In the genomic region with DNA sequence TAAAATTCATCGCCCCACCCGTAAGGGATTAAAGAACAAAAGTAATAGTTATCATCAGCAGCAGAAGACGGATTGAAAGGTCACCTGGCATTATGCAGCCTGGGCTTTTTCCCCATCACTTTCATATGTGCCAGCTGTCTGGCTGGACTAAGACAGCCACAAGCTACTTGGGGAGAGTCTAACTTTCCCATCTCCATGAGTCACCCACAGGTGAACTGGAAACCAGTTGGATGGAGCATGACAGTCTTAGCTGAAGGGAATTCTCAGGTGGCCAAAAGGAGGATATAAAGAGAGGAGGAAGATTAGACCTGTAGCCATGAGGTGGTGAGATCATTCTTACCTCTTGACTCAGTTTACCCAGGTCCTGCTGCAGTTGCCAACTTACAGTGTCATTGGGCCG, we compare ENCODE assay signal across 28 cellular contexts. TPM values are rescaled to one million over a fixed set of nuclear protein-coding genes. Genes with fewer than 3 reads are reported as not detected.
"Had no signal": no experiment of that assay in that cellular context is flagged by ENCODE, and none has a peak within 500 bp of the region (broad histone marks: within the 10 kb centered on the region; RNA-seq: fewer than 3 reads in every experiment).

No MANE protein-coding gene starts in this region.

- H3K36me3 ChIP-seq: ascending aorta had no signal

- H3K9me3 ChIP-seq: ascending aorta had no signal

- H3K27ac Mint-ChIP-seq: activated B cell treated with CpG ODN at 0.5 μM for 24 hours; activated CD8-positive, alpha-beta T cell treated with anti-CD3 and anti-CD28 coated beads, Interleukin-2, amount 10 ng/mL, durations not matched to agents 7 days and 5 days; activated naive CD4-positive, alpha-beta T cell treated with anti-CD3 and anti-CD28 coated beads, Interleukin-2, amount 10 ng/mL, durations not matched to agents 7 days and 5 days; activated naive CD8-positive, alpha-beta T cell; activated T-cell treated with anti-CD3 and anti-CD28 coated beads, Interleukin-2, amount 50 U/mL, for 24 hours; activated T-helper 2 cell treated with anti-CD3 and anti-CD28 coated beads, Interferon-gamma antibody, Interleukin-2, Interleukin-4, amounts not matched to agents 10 μg/mL and 5 μg/mL and 100 μg/mL, durations not matched to agents 14 hours and 24 hours and 36 hours had no signal

- H3K27ac ChIP-seq: ascending aorta, VCaP had no signal

- H3K27me3 ChIP-seq: ascending aorta had no signal

- H3K4me1 Mint-ChIP-seq: activated B cell treated with CpG ODN at 0.5 μM for 24 hours; activated naive CD4-positive, alpha-beta T cell treated with anti-CD3 and anti-CD28 coated beads, Interleukin-2, amount 10 ng/mL, durations not matched to agents 7 days and 5 days had no signal

- H3K9me3 Mint-ChIP-seq: activated B cell treated with CpG ODN at 0.5 μM for 24 hours; activated naive CD4-positive, alpha-beta T cell treated with anti-CD3 and anti-CD28 coated beads, Interleukin-2, amount 10 ng/mL, durations not matched to agents 7 days and 5 days; activated T-cell treated with anti-CD3 and anti-CD28 coated beads, Interleukin-2, amount 50 U/mL, for 24 hours; activated T-helper 2 cell treated with anti-CD3 and anti-CD28 coated beads, Interferon-gamma antibody, Interleukin-2, Interleukin-4, amounts not matched to agents 10 μg/mL and 5 μg/mL and 100 μg/mL, durations not matched to agents 14 hours and 24 hours and 36 hours had no signal

- H3K4me3 Mint-ChIP-seq: activated B cell treated with CpG ODN at 0.5 μM for 24 hours; activated CD8-positive, alpha-beta T cell treated with anti-CD3 and anti-CD28 coated beads, Interleukin-2, amount 10 ng/mL, durations not matched to agents 7 days and 5 days; activated naive CD4-positive, alpha-beta T cell treated with anti-CD3 and anti-CD28 coated beads, Interleukin-2, amount 10 ng/mL, durations not matched to agents 7 days and 5 days; activated naive CD8-positive, alpha-beta T cell; activated T-cell treated with anti-CD3 and anti-CD28 coated beads, Interleukin-2, amount 50 U/mL, for 24 hours had no signal

- H3K36me3 Mint-ChIP-seq: activated naive CD4-positive, alpha-beta T cell treated with anti-CD3 and anti-CD28 coated beads, Interleukin-2, amount 10 ng/mL, durations not matched to agents 7 days and 5 days; activated naive CD8-positive, alpha-beta T cell had no signal

- H3K4me3 ChIP-seq: ascending aorta had no signal

- H3K4me1 ChIP-seq: ascending aorta had no signal

- ATAC-seq: activated CD8-positive, alpha-beta T cell treated with anti-CD3 and anti-CD28 coated beads, Interleukin-2, amount 10 ng/mL, durations not matched to agents 7 days and 5 days had no signal

- DNase-seq: activated B cell treated with CpG ODN at 0.5 μM for 24 hours; activated CD4-positive, alpha-beta T cell treated with anti-CD3 and anti-CD28 coated beads for 48 hours; activated CD4-positive, CD25-positive, alpha-beta regulatory T cell treated with anti-CD3 and anti-CD28 coated beads, Interleukin-2, amount 50 U/mL, for 72 hours; activated CD8-positive, alpha-beta T cell treated with anti-CD3 and anti-CD28 coated beads, Interleukin-2, amount 10 ng/mL, durations not matched to agents 7 days and 5 days; activated naive CD4-positive, alpha-beta T cell treated with anti-CD3 and anti-CD28 coated beads, Interleukin-2, amount 10 ng/mL, durations not matched to agents 7 days and 5 days; activated T-cell treated with anti-CD3 and anti-CD28 coated beads, Interleukin-2, amount 50 U/mL, for 24 hours; amygdala; Kasumi-1; KG1; MM.1S; MV-4-11; NCI-H1092; NCI-H1436 treated with DMSO at 0.1 percent for 48 hours; NCI-H1694 treated with DMSO at 0.1 percent for 48 hours; NCI-H2029; NCI-H510A; NCI-H526; NCI-H748 treated with DMSO at 0.1 percent for 48 hours; NK-92 treated with Interleukin-12 subunit alpha and Interleukin-12 subunit beta, amount 100 ng/mL, for 24 hours; Right ventricle myocardium superior; SW 1271; T-helper 1 cell; T-helper 2 cell; T-helper 9 cell had no signal

- H3K27me3 Mint-ChIP-seq: activated naive CD8-positive, alpha-beta T cell; activated T-cell treated with anti-CD3 and anti-CD28 coated beads, Interleukin-2, amount 50 U/mL, for 24 hours had no signal

RNA-seq across cellular contexts. Expression of a gene that starts 7.0 kb away (rescaled TPM):
- total RNA-seq: activated B cell treated with CpG ODN at 0.5 μM for 24 hours; activated T-helper 2 cell treated with anti-CD3 and anti-CD28 coated beads, Interferon-gamma antibody, Interleukin-2, Interleukin-4, amounts not matched to agents 10 μg/mL and 5 μg/mL and 100 μg/mL, durations not matched to agents 14 hours and 24 hours and 36 hours; ascending aorta had no signal
